17 cellular contexts compared by ENCODE assay signal in the genomic region with DNA sequence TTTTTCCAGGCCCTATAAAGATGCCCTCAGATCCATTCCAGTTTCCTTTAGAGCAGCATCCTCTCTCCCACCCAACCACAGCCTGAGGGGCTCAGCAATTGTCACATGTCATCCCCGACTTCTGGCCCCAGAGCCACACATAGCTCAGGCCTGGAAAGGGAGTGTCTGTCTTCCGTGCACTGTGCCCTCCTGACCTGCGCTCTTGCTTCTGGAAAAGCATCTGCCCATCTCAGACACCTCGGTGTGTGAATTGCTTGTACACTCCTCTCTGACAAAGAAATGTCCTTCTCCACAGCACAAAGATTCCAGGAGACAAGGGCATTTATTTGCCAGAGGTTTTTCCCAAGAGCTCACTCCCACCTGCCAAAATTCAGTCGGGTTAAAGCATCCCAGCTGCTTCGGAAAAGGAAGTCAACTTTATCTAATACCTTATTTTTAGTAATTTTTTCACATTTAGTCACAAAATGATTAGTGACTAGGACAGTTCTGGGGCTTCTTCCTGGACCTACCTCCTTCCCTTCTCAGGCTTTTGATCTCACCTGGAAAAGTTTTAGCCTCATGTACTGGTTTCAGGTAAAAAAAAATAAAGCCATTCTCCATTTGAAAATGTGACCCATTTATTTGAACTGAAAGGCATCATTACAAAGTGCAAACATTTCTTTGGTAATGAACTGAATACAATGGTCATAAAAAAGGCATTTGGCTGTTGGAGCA.
DNase-seq lines count a peak whose midpoint lies in the region; ATAC-seq and TF ChIP-seq lines count a peak whose summit lies in the region.
"Had no signal": no experiment of that assay in that cellular context is flagged by ENCODE, and none has a peak within 500 bp of the region (broad histone marks: within the 10 kb centered on the region; RNA-seq: fewer than 3 reads in every experiment).

No MANE protein-coding gene starts in this region.

- H3K27ac ChIP-seq in MM.1S (ENCODE audit: low read length) (peak overlapping the region; percentile 25; the same call in 1 of the 2 replicates), breast epithelium (peak overlapping the region; percentile 76 to 87)
- H3K27ac ChIP-seq: testis had no signal

- H3K4me1 ChIP-seq in MM.1S (ENCODE audit: low read length) = no peaks in the 10 kb centered on the region
- no peaks in the 10 kb centered on the region for H3K4me1 ChIP-seq in breast epithelium
- H3K4me1 ChIP-seq: testis had no signal

- no peak overlapping the region for H3K4me3 ChIP-seq in MM.1S (ENCODE audit: low read length)
- H3K4me3 ChIP-seq in breast epithelium = no peak overlapping the region
- H3K4me3 ChIP-seq: testis had no signal

- H4K20me1 ChIP-seq in MM.1S (ENCODE audit: insufficient read depth, low read length) = no peaks in the 10 kb centered on the region

- no peaks in the 10 kb centered on the region for H3K79me2 ChIP-seq in MM.1S (ENCODE audit: low read length)

- peaks cover 70% of the 10 kb centered on the region for H3K36me3 Mint-ChIP-seq in osteocyte (ENCODE audit: unreplicated experiment)

- no peaks in the 10 kb centered on the region for H3F3A ChIP-seq in MM.1S (ENCODE audit: insufficient read depth, low read length)

- H3K36me3 ChIP-seq in MM.1S (replicated peaks; ENCODE audit: insufficient read depth, low read length) = no peaks in the 10 kb centered on the region
- no peaks in the 10 kb centered on the region for H3K36me3 ChIP-seq in breast epithelium

- no peaks in the 10 kb centered on the region for H3K9me2 ChIP-seq in MM.1S (replicated peaks; ENCODE audit: insufficient read depth, low read length)

- no peak overlapping the region for H3K4me3 Mint-ChIP-seq in osteocyte (ENCODE audit: unreplicated experiment)
- H3K4me3 Mint-ChIP-seq: effector memory CD8-positive, alpha-beta T cell; T-helper 2 cell treated with Interferon-gamma antibody and Interleukin-4, amounts not matched to agents 5 μg/mL and 100 μg/mL, for 36 hours had no signal

- H3K27ac Mint-ChIP-seq in osteocyte (ENCODE audit: unreplicated experiment) = peak overlapping the region; percentile 57
- H3K27ac Mint-ChIP-seq: activated T-helper 2 cell treated with anti-CD3 and anti-CD28 coated beads, Interferon-gamma antibody, Interleukin-2, Interleukin-4, amounts not matched to agents 10 μg/mL and 5 μg/mL and 100 μg/mL, durations not matched to agents 14 hours and 24 hours and 36 hours; effector memory CD8-positive, alpha-beta T cell; T-helper 2 cell treated with Interferon-gamma antibody and Interleukin-4, amounts not matched to agents 5 μg/mL and 100 μg/mL, for 36 hours had no signal

- no peak overlapping the region for H3K9ac ChIP-seq in MM.1S (ENCODE audit: low read length)

- H3K9me3 Mint-ChIP-seq in osteocyte (ENCODE audit: unreplicated experiment) = peaks cover 10% of the 10 kb centered on the region
- H3K9me3 Mint-ChIP-seq: activated T-helper 2 cell treated with anti-CD3 and anti-CD28 coated beads, Interferon-gamma antibody, Interleukin-2, Interleukin-4, amounts not matched to agents 10 μg/mL and 5 μg/mL and 100 μg/mL, durations not matched to agents 14 hours and 24 hours and 36 hours; effector memory CD8-positive, alpha-beta T cell; T-helper 2 cell treated with Interferon-gamma antibody and Interleukin-4, amounts not matched to agents 5 μg/mL and 100 μg/mL, for 36 hours had no signal

- H3K4me1 Mint-ChIP-seq in osteocyte (ENCODE audit: unreplicated experiment) = peaks cover 32% of the 10 kb centered on the region

- no peaks in the 10 kb centered on the region for H3K27me3 Mint-ChIP-seq in osteocyte (ENCODE audit: unreplicated experiment)
- H3K27me3 Mint-ChIP-seq: effector memory CD8-positive, alpha-beta T cell had no signal

- ATAC-seq in GM18520 (IDR thresholded peaks at IDR 0.05; ENCODE audit: unreplicated experiment) (no peak), GM19397 (IDR thresholded peaks at IDR 0.05; ENCODE audit: unreplicated experiment) (no peak)
- ATAC-seq: activated CD4-positive, CD25-positive, alpha-beta regulatory T cell treated with anti-CD3 and anti-CD28 coated beads, Interleukin-2, amount 50 U/mL, for 24 hours; effector memory CD8-positive, alpha-beta T cell had no signal

- H3K4me2 ChIP-seq in MM.1S (ENCODE audit: low read depth, low read length) = no peak overlapping the region

- peak; percentile 60 for DNase-seq in DMS79 treated with DMSO at 0.1 percent for 48 hours (lab: John Stamatoyannopoulos, UW)
- no peak for DNase-seq in MM.1S
- DNase-seq in breast epithelium (ENCODE audit: low spot score in 2 of 2) = no peak
- no peak for DNase-seq in osteocyte (ENCODE audit: extremely low spot score, unreplicated experiment)
- DNase-seq in epidermal melanocyte (ENCODE audit: insufficient read length, low spot score) = no peak
- DNase-seq: central memory CD4-positive, alpha-beta T cell; effector memory CD8-positive, alpha-beta T cell; kidney; NCI-H2171 treated with DMSO at 0.1 percent for 48 hours; NK-92 treated with Interleukin-12 subunit alpha and Interleukin-12 subunit beta, amount 100 ng/mL, for 24 hours; nucleus accumbens; testis had no signal

- no peak for TF ChIP-seq POLR2A in breast epithelium (IDR thresholded peaks at IDR 0.05)

- intact Hi-C loops in breast epithelium (cut with DNase I; ENCODE audit: low total_unique reads) = no loop called here

- no peaks in the 10 kb centered on the region for H3K27me3 ChIP-seq in MM.1S (replicated peaks; ENCODE audit: insufficient read depth, low read length)
- H3K27me3 ChIP-seq in breast epithelium = no peaks in the 10 kb centered on the region
- H3K27me3 ChIP-seq: testis had no signal

- H3K9me3 ChIP-seq in MM.1S (replicated peaks; ENCODE audit: insufficient read depth, low read length) (no peaks in the 10 kb centered on the region), breast epithelium (no peaks in the 10 kb centered on the region)
- H3K9me3 ChIP-seq: testis had no signal

- H2AFZ ChIP-seq in MM.1S (ENCODE audit: low read length) = no peak overlapping the region

- no peak for TF ChIP-seq CTCF in MM.1S (IDR thresholded peaks at IDR 0.05; ENCODE audit: low read length)
- TF ChIP-seq CTCF in breast epithelium (IDR thresholded peaks at IDR 0.05) = no peak
- TF ChIP-seq CTCF in osteocyte (IDR thresholded peaks at IDR 0.05) = no peak
